Comparison of ENCODE assay signal across 28 cellular contexts in the genomic region with DNA sequence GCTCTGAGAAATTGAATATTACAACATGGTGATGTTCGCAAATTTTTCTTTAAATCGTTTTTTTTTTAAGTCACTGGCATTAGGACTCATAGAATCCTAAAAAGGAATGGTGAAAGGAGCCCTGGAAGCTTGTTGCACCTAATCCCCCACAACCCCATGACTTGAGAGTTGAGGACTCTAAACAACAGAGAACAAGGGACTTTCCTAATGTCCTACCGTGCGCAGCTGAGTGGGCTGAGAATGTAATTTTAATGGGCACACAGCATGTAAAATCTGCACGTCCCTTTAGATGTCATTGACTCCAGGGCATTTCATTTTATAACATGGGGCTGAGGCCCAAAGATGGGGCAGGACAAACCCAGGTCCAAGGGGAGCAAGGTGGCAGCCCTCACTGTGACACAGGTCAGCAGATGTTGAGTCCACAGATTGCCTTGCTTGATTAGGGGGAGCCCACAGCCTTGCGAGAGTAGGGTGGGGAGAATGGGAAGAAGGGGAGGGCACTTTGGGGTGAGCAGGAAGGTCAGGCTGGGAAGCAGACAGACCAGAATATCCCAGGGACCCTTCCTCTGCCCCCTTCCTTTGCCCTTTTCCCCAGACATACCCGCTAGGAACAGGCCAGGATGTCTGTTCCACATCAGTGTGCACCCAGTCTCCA.
DNase-seq lines count a peak whose midpoint lies in the region; ATAC-seq, FAIRE-seq and TF ChIP-seq lines count a peak whose summit lies in the region.
"Had no signal": no experiment of that assay in that cellular context is flagged by ENCODE, and none has a peak within 500 bp of the region (broad histone marks: within the 10 kb centered on the region; RNA-seq: fewer than 3 reads in every experiment).

No MANE protein-coding gene starts in this region.

- no peaks in the 10 kb centered on the region for H3K79me2 ChIP-seq in HepG2 (ENCODE audit: insufficient read depth, low read length)

- ATAC-seq in lung (ENCODE audit: insufficient read depth, low FRiP score) (no peak), HepG2 (no peak)
- no peak for ATAC-seq in naive thymus-derived CD8-positive, alpha-beta T cell

- peaks cover 5% of the 10 kb centered on the region for H3K27me3 Mint-ChIP-seq in activated CD4-positive, alpha-beta memory T cell treated with anti-CD3 and anti-CD28 coated beads, Interleukin-2, amount 10 ng/mL, durations not matched to agents 7 days and 5 days
- peaks cover 7% of the 10 kb centered on the region for H3K27me3 Mint-ChIP-seq in activated CD4-positive, alpha-beta memory T cell treated with anti-CD3 and anti-CD28 coated beads for 36 hours
- H3K27me3 Mint-ChIP-seq in type B pancreatic cell: peaks cover 15% of the 10 kb centered on the region
- peaks cover 0 to 3% (median 0%) of the 10 kb centered on the region in 5 donors for H3K27me3 Mint-ChIP-seq in naive thymus-derived CD8-positive, alpha-beta T cell
- H3K27me3 Mint-ChIP-seq in activated naive CD4-positive, alpha-beta T cell treated with anti-CD3 and anti-CD28 coated beads for 36 hours (ENCODE audit: low read depth): no peaks in the 10 kb centered on the region

- TF ChIP-seq EP300 in HepG2 (IDR thresholded peaks at IDR 0.05; ENCODE audit: low read depth in 2 of 2, low read length in 2 of 2): no peak
- TF ChIP-seq EP300 in HepG2 (CRISPR knock-in tag; IDR thresholded peaks at IDR 0.05; ENCODE audit: borderline replicate concordance): no peak

- CTCF ChIA-PET in activated CD4-positive, alpha-beta memory T cell treated with anti-CD3 and anti-CD28 coated beads, Interleukin-2, amount 10 ng/mL, durations not matched to agents 7 days and 5 days (lab: Charles Lee): no interaction called here
- CTCF ChIA-PET in activated CD4-positive, alpha-beta memory T cell treated with anti-CD3 and anti-CD28 coated beads for 36 hours (lab: Charles Lee): no interaction called here
- CTCF ChIA-PET in activated naive CD4-positive, alpha-beta T cell treated with anti-CD3 and anti-CD28 coated beads for 36 hours (lab: Charles Lee): interaction anchor here (0.6 kb wide), 1 partner anchor 339 kb away, joined by 3 read pairs; no protein-coding TSS in a partner anchor
- CTCF ChIA-PET in HepG2 (lab: Yijun Ruan, JAX; ENCODE audit: low intra/inter-chr PET ratio, low total read pairs): no interaction called here

- H3K4me3 ChIP-seq in bronchial epithelial cell (ENCODE audit: low read depth, low read length) (no peak overlapping the region), lung (no peak overlapping the region), HepG2 (replicated peaks in 1 of 3; ENCODE audit: insufficient read depth in 1 of 3, low read depth in 2 of 3, low read length in 3 of 3) (no peak overlapping the region)
- H3K4me3 ChIP-seq: BLaER1, PC-9 had no signal

- peak; percentile 8 for DNase-seq in activated CD4-positive, alpha-beta memory T cell treated with anti-CD3 and anti-CD28 coated beads, Interleukin-2, amount 10 ng/mL, durations not matched to agents 7 days and 5 days
- no peak for DNase-seq in activated CD4-positive, alpha-beta memory T cell treated with anti-CD3 and anti-CD28 coated beads for 36 hours
- DNase-seq in bronchial epithelial cell (ENCODE audit: low read depth) (no peak), lung (ENCODE audit: low spot score) (peak; percentile 5), type B pancreatic cell (ENCODE audit: extremely low spot score, unreplicated experiment) (peak; percentile 29), HepG2 (ENCODE audit: low spot score) (no peak)
- DNase-seq in naive thymus-derived CD8-positive, alpha-beta T cell: no peak
- DNase-seq in activated naive CD4-positive, alpha-beta T cell treated with anti-CD3 and anti-CD28 coated beads for 36 hours: no peak
- DNase-seq: ACHN; Caco-2; CD4-positive, alpha-beta T cell; DMS 273 treated with DMSO at 0.1 percent for 48 hours; DMS79 treated with DMSO at 0.1 percent for 48 hours; GOT3; MM.1S; NCI-H1092; NCI-H1436 treated with DMSO at 0.1 percent for 48 hours; NCI-H1930; NCI-H2227 treated with DMSO at 0.1 percent for 48 hours; NCI-H510A; NCI-H748 treated with DMSO at 0.1 percent for 48 hours; SIG-M5 had no signal

- H3K9ac ChIP-seq in HepG2 (ENCODE audit: insufficient read depth, low read depth, low read length): no peak overlapping the region
- H3K9ac ChIP-seq: BLaER1 had no signal

- no peak overlapping the region for H3K27ac ChIP-seq in lung (ENCODE audit: low read depth in 1 of 2, low read length in 1 of 2)
- no peak overlapping the region for H3K27ac ChIP-seq in HepG2 (ENCODE audit: extremely low read length, insufficient read depth, low read length)
- H3K27ac ChIP-seq: 22Rv1, BLaER1, HL-60, PC-9, RWPE1 had no signal

- in situ Hi-C loops in HepG2 (cut with HindIII; ENCODE audit: extremely low pct_ligation_motif_present, low pct_unique_long_range_greater_than_20kb): no loop called here

- no peak overlapping the region for H3K4me2 ChIP-seq in HepG2 (ENCODE audit: low read depth, low read length)
- H3K4me2 ChIP-seq: BLaER1, PC-9 had no signal

- intact Hi-C loops in activated CD4-positive, alpha-beta memory T cell treated with anti-CD3 and anti-CD28 coated beads for 36 hours (cut with micrococcal nuclease): no loop called here
- intact Hi-C loops in activated naive CD4-positive, alpha-beta T cell treated with anti-CD3 and anti-CD28 coated beads for 36 hours (cut with micrococcal nuclease): no loop called here
- intact Hi-C loops in HepG2 (cut with micrococcal nuclease; ENCODE audit: unreplicated experiment): no loop called here

- POLR2A ChIA-PET in activated CD4-positive, alpha-beta memory T cell treated with anti-CD3 and anti-CD28 coated beads, Interleukin-2, amount 10 ng/mL, durations not matched to agents 7 days and 5 days (lab: Charles Lee): no interaction called here
- POLR2A ChIA-PET in activated CD4-positive, alpha-beta memory T cell treated with anti-CD3 and anti-CD28 coated beads for 36 hours (lab: Charles Lee): no interaction called here
- POLR2A ChIA-PET in naive thymus-derived CD8-positive, alpha-beta T cell (lab: Charles Lee): no interaction called here
- POLR2A ChIA-PET in HepG2 (lab: Yijun Ruan, JAX): interaction anchor here (0.6 kb wide), 1 partner anchor 113 kb away, joined by 3 read pairs; no protein-coding TSS in a partner anchor

- no peaks in the 10 kb centered on the region for H4K20me1 ChIP-seq in HepG2 (ENCODE audit: insufficient read depth, low read length)
- H4K20me1 ChIP-seq: BLaER1 had no signal

- H2AFZ ChIP-seq in HepG2 (ENCODE audit: low read length): no peak overlapping the region
- H2AFZ ChIP-seq: PC-9 had no signal

- no peak for TF ChIP-seq CTCF in bronchial epithelial cell (IDR thresholded peaks at IDR 0.05; ENCODE audit: insufficient read depth, low read length, severe bottlenecking)
- TF ChIP-seq CTCF in lung (IDR thresholded peaks at IDR 0.05; ENCODE audit: control extremely low read depth, extremely low read depth): no peak
- no peak for TF ChIP-seq CTCF in type B pancreatic cell (conservative IDR thresholded peaks at IDR 0.05)
- TF ChIP-seq CTCF in HepG2 (CRISPR knock-in tag; IDR thresholded peaks at IDR 0.05): no peak

- no peak for TF ChIP-seq POLR2A in HepG2 (IDR thresholded peaks at IDR 0.05; ENCODE audit: insufficient read depth in 1 of 2, low read depth in 2 of 2, low read length in 2 of 2)

- no TSS peak for BruUV-seq in HepG2 (replicated peaks; lab: Mats Ljungman, UMichigan)

- no peak overlapping the region for H3K27ac Mint-ChIP-seq in activated CD4-positive, alpha-beta memory T cell treated with anti-CD3 and anti-CD28 coated beads, Interleukin-2, amount 10 ng/mL, durations not matched to agents 7 days and 5 days
- H3K27ac Mint-ChIP-seq in activated CD4-positive, alpha-beta memory T cell treated with anti-CD3 and anti-CD28 coated beads for 36 hours: no peak overlapping the region
- no peak overlapping the region for H3K27ac Mint-ChIP-seq in type B pancreatic cell
- no peak overlapping the region for H3K27ac Mint-ChIP-seq in naive thymus-derived CD8-positive, alpha-beta T cell
- H3K27ac Mint-ChIP-seq in activated naive CD4-positive, alpha-beta T cell treated with anti-CD3 and anti-CD28 coated beads for 36 hours: no peak overlapping the region
- H3K27ac Mint-ChIP-seq: CD4-positive, alpha-beta T cell had no signal

- H3K4me1 ChIP-seq in lung (ENCODE audit: control insufficient read depth in 2 of 2, insufficient read depth in 2 of 2, low read length in 2 of 2): peaks cover 0 to 4% of the 10 kb centered on the region in 2 donors
- no peaks in the 10 kb centered on the region for H3K4me1 ChIP-seq in HepG2 (ENCODE audit: insufficient read depth, low read length)
- H3K4me1 ChIP-seq: BLaER1, Caco-2 had no signal

- H3K27me3 ChIP-seq in bronchial epithelial cell (ENCODE audit: control insufficient read depth, insufficient read depth, low read length) (peaks cover 2% of the 10 kb centered on the region), lung (ENCODE audit: control insufficient read depth, insufficient read depth) (no peaks in the 10 kb centered on the region), HepG2 (ENCODE audit: control insufficient read depth in 1 of 2, insufficient read depth in 2 of 2, low read length in 2 of 2) (peaks cover 1 to 18% of the 10 kb centered on the region in 2 experiments; a peak in 4 of 5 replicates)
- H3K27me3 ChIP-seq: BLaER1 had no signal

- no peaks in the 10 kb centered on the region for H3K36me3 Mint-ChIP-seq in activated CD4-positive, alpha-beta memory T cell treated with anti-CD3 and anti-CD28 coated beads, Interleukin-2, amount 10 ng/mL, durations not matched to agents 7 days and 5 days (ENCODE audit: low read depth)
- no peaks in the 10 kb centered on the region for H3K36me3 Mint-ChIP-seq in activated CD4-positive, alpha-beta memory T cell treated with anti-CD3 and anti-CD28 coated beads for 36 hours
- no peaks in the 10 kb centered on the region for H3K36me3 Mint-ChIP-seq in type B pancreatic cell
- H3K36me3 Mint-ChIP-seq in naive thymus-derived CD8-positive, alpha-beta T cell: no peaks in the 10 kb centered on the region
- no peaks in the 10 kb centered on the region for H3K36me3 Mint-ChIP-seq in activated naive CD4-positive, alpha-beta T cell treated with anti-CD3 and anti-CD28 coated beads for 36 hours (ENCODE audit: low read depth)

- no peaks in the 10 kb centered on the region for H3K9me3 ChIP-seq in lung (ENCODE audit: control insufficient read depth in 2 of 2, insufficient read depth in 1 of 2, low read length in 1 of 2)
- H3K9me3 ChIP-seq in HepG2 (ENCODE audit: low read length): no peaks in the 10 kb centered on the region
- H3K9me3 ChIP-seq: BLaER1, Caco-2 had no signal

- FAIRE-seq in bronchial epithelial cell (lab: Jason Lieb, UNC) (peak; percentile 32), HepG2 (lab: Jason Lieb, UNC) (no peak)
- FAIRE-seq: GM12891 had no signal

- no peaks in the 10 kb centered on the region for H3K36me3 ChIP-seq in bronchial epithelial cell (ENCODE audit: control insufficient read depth, insufficient read depth, low read length)
- no peaks in the 10 kb centered on the region for H3K36me3 ChIP-seq in lung (ENCODE audit: control insufficient read depth in 2 of 2, insufficient read depth in 2 of 2, low read length in 2 of 2)
- no peaks in the 10 kb centered on the region for H3K36me3 ChIP-seq in HepG2 (replicated peaks in 1 of 2; ENCODE audit: control insufficient read depth in 1 of 2, insufficient read depth in 2 of 2, low read length in 2 of 2)
- H3K36me3 ChIP-seq: BLaER1 had no signal

- no peaks in the 10 kb centered on the region for H3K4me1 Mint-ChIP-seq in activated CD4-positive, alpha-beta memory T cell treated with anti-CD3 and anti-CD28 coated beads, Interleukin-2, amount 10 ng/mL, durations not matched to agents 7 days and 5 days
- peaks cover 3% of the 10 kb centered on the region for H3K4me1 Mint-ChIP-seq in activated CD4-positive, alpha-beta memory T cell treated with anti-CD3 and anti-CD28 coated beads for 36 hours (ENCODE audit: low read depth)
- peaks cover 16% of the 10 kb centered on the region for H3K4me1 Mint-ChIP-seq in type B pancreatic cell (ENCODE audit: unreplicated experiment)
- no peaks in the 10 kb centered on the region for H3K4me1 Mint-ChIP-seq in naive thymus-derived CD8-positive, alpha-beta T cell
- H3K4me1 Mint-ChIP-seq in activated naive CD4-positive, alpha-beta T cell treated with anti-CD3 and anti-CD28 coated beads for 36 hours (ENCODE audit: low read depth): no peaks in the 10 kb centered on the region

- H3K4me3 Mint-ChIP-seq in activated CD4-positive, alpha-beta memory T cell treated with anti-CD3 and anti-CD28 coated beads, Interleukin-2, amount 10 ng/mL, durations not matched to agents 7 days and 5 days: no peak overlapping the region
- no peak overlapping the region for H3K4me3 Mint-ChIP-seq in activated CD4-positive, alpha-beta memory T cell treated with anti-CD3 and anti-CD28 coated beads for 36 hours
- H3K4me3 Mint-ChIP-seq in type B pancreatic cell: no peak overlapping the region
- H3K4me3 Mint-ChIP-seq in naive thymus-derived CD8-positive, alpha-beta T cell: no peak overlapping the region
- no peak overlapping the region for H3K4me3 Mint-ChIP-seq in activated naive CD4-positive, alpha-beta T cell treated with anti-CD3 and anti-CD28 coated beads for 36 hours
- H3K4me3 Mint-ChIP-seq: CD4-positive, alpha-beta T cell had no signal

- 89% methylated on average over 7 of the region's 7 CpGs for WGBS in lung, 2 donors
- 49% methylated on average over 7 of the region's 7 CpGs for WGBS in HepG2 (ENCODE audit: low lambda C conversion rate)

- H3K9me3 Mint-ChIP-seq in activated CD4-positive, alpha-beta memory T cell treated with anti-CD3 and anti-CD28 coated beads, Interleukin-2, amount 10 ng/mL, durations not matched to agents 7 days and 5 days: no peaks in the 10 kb centered on the region
- no peaks in the 10 kb centered on the region for H3K9me3 Mint-ChIP-seq in activated CD4-positive, alpha-beta memory T cell treated with anti-CD3 and anti-CD28 coated beads for 36 hours
- H3K9me3 Mint-ChIP-seq in type B pancreatic cell: no peaks in the 10 kb centered on the region
- no peaks in the 10 kb centered on the region for H3K9me3 Mint-ChIP-seq in naive thymus-derived CD8-positive, alpha-beta T cell
- no peaks in the 10 kb centered on the region for H3K9me3 Mint-ChIP-seq in activated naive CD4-positive, alpha-beta T cell treated with anti-CD3 and anti-CD28 coated beads for 36 hours
- H3K9me3 Mint-ChIP-seq: CD4-positive, alpha-beta T cell had no signal

- TF ChIP-seq RAD21 in HepG2 (CRISPR knock-in tag; IDR thresholded peaks at IDR 0.05): no peak

Comparison
In these comparisons a context has a peak if more than half of its experiments do, and no peak if none do; other contexts are left out.
1. DNase-seq: peak in activated CD4-positive, alpha-beta memory T cell treated with anti-CD3 and anti-CD28 coated beads, Interleukin-2, amount 10 ng/mL, durations not matched to agents 7 days and 5 days (single experiment), lung (single experiment) and type B pancreatic cell (single experiment); none in activated CD4-positive, alpha-beta memory T cell treated with anti-CD3 and anti-CD28 coated beads for 36 hours (single experiment), bronchial epithelial cell (single experiment), naive thymus-derived CD8-positive, alpha-beta T cell (0 of 10), activated naive CD4-positive, alpha-beta T cell treated with anti-CD3 and anti-CD28 coated beads for 36 hours (single experiment) and HepG2 (single experiment).